Comparison of ENCODE assay signal across 28 cellular contexts in the genomic region with DNA sequence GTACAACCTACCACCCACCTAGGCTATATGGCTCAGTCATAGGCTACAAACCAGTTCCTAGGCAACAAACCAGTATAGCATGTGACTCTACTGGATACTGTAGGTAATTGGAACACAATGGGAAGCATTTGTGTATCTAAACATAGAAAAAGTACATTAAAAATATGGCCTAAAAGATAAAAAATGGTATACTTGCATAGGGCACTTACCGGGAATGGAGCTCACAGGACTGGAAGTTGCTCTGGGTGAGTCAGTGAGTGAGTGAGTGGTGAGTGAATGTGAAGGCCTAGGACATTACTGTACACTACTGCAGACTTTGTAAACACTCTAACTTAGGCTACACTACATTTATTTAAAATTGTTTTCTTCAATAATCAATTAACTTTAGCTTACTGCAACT.
A peak's percentile ranks its signal among the peaks of the same experiment; 100 is the strongest.
DNase-seq lines count a peak whose midpoint lies in the region; ATAC-seq, FAIRE-seq and TF ChIP-seq lines count a peak whose summit lies in the region.
"Had no signal": no experiment of that assay in that cellular context is flagged by ENCODE, and none has a peak within 500 bp of the region (broad histone marks: within the 10 kb centered on the region; RNA-seq: fewer than 3 reads in every experiment).

No MANE protein-coding gene starts in this region.

- H2BK12ac ChIP-seq in mesenchymal stem cell (ENCODE audit: low read length in 2 of 2): no peak overlapping the region

- H2AK5ac ChIP-seq in mesenchymal stem cell (ENCODE audit: low read length, severe bottlenecking): no peak overlapping the region

- H2AFZ ChIP-seq in mesenchymal stem cell (ENCODE audit: low read depth, low read length): no peak overlapping the region

- H3K9me3 Mint-ChIP-seq in nephron progenitor cell: no peaks in the 10 kb centered on the region
- H3K9me3 Mint-ChIP-seq: T-helper 2 cell treated with Interferon-gamma antibody and Interleukin-4, amounts not matched to agents 5 μg/mL and 100 μg/mL, for 36 hours had no signal

- no peak overlapping the region for H4K91ac ChIP-seq in mesenchymal stem cell (ENCODE audit: low read length)

- FAIRE-seq in GM12892 (lab: Jason Lieb, UNC): peak; percentile 44

- no peak for ATAC-seq in GM21423 (IDR thresholded peaks at IDR 0.05; ENCODE audit: unreplicated experiment)
- ATAC-seq: body of pancreas, esophagus mucosa, lower lobe of right lung, sciatic nerve had no signal

- no peak for TF ChIP-seq POLR2A in GM12892 (IDR thresholded peaks at IDR 0.05; ENCODE audit: low read depth, low read length)

- H3K4me1 ChIP-seq in mesenchymal stem cell (ENCODE audit: control insufficient read depth, insufficient read depth, low read depth, low read length): peaks cover 4% of the 10 kb centered on the region
- H3K4me1 ChIP-seq: body of pancreas, HAP-1, lower lobe of right lung, stomach, tibial artery had no signal

- no peak overlapping the region for H4K8ac ChIP-seq in mesenchymal stem cell (ENCODE audit: low read length)

- H2BK15ac ChIP-seq in mesenchymal stem cell (ENCODE audit: low read depth, poor library complexity, severe bottlenecking): no peak overlapping the region

- H3K79me1 ChIP-seq in mesenchymal stem cell (replicated peaks; ENCODE audit: low read length, poor library complexity, severe bottlenecking): no peaks in the 10 kb centered on the region

- TF ChIP-seq CTCF in astrocyte of the spinal cord (IDR thresholded peaks at IDR 0.05; ENCODE audit: low read depth, low read length) (no peak), nephron progenitor cell (IDR thresholded peaks at IDR 0.05) (no peak)

- H3K4ac ChIP-seq in mesenchymal stem cell (ENCODE audit: low read depth in 1 of 2, low read length in 2 of 2): no peak overlapping the region

- DNase-seq in GM12892 (ENCODE audit: insufficient read length) (no peak), MG63 (peak; percentile 62), astrocyte of the spinal cord (ENCODE audit: low read depth, low spot score) (peak; percentile 44), mesenchymal stem cell (no peak), nephron progenitor cell (no peak), NCI-H187 treated with DMSO at 0.1 percent for 48 hours (lab: John Stamatoyannopoulos, UW) (no peak)
- DNase-seq in stimulated activated CD4-positive, alpha-beta T cell treated with anti-CD3 and anti-CD28 coated beads, Interleukin-1b, Interleukin-23, amount 100 ng/mL, for 48 hours: no peak
- DNase-seq: activated CD4-positive, alpha-beta T cell treated with anti-CD3 and anti-CD28 coated beads, Interleukin-2, amount 10 ng/mL, durations not matched to agents 7 days and 5 days; activated naive CD8-positive, alpha-beta T cell treated with anti-CD3 and anti-CD28 coated beads, Interleukin-2, amount 10 ng/mL, durations not matched to agents 7 days and 5 days; body of pancreas; CD4-positive, CD25-positive, alpha-beta regulatory T cell; effector CD8-positive, alpha-beta T cell; GDM1; head of caudate nucleus; kidney glomerular epithelial cell; lower lobe of right lung; NCI-H1092; NCI-H187; NCI-H69; stimulated activated CD4-positive, alpha-beta T cell treated with anti-CD3 and anti-CD28 coated beads, Interleukin-15, amount 100 ng/mL, for 24 hours; stomach; tibial artery had no signal

- no peak overlapping the region for H3K23ac ChIP-seq in mesenchymal stem cell (ENCODE audit: low read length in 2 of 2)

- H3K27me3 Mint-ChIP-seq in nephron progenitor cell (ENCODE audit: low read depth, poor library complexity): peaks cover 5% of the 10 kb centered on the region
- H3K27me3 Mint-ChIP-seq: activated CD4-positive, alpha-beta T cell treated with anti-CD3 and anti-CD28 coated beads, Interleukin-2, amount 10 ng/mL, durations not matched to agents 7 days and 5 days; activated naive CD8-positive, alpha-beta T cell treated with anti-CD3 and anti-CD28 coated beads, Interleukin-2, amount 10 ng/mL, durations not matched to agents 7 days and 5 days; CD4-positive, CD25-positive, alpha-beta regulatory T cell; progenitor cell of endocrine pancreas had no signal

- H3K9me3 ChIP-seq in MG63: no peaks in the 10 kb centered on the region
- H3K9me3 ChIP-seq in mesenchymal stem cell (ENCODE audit: control insufficient read depth, low read length): no peaks in the 10 kb centered on the region
- H3K9me3 ChIP-seq: body of pancreas, HAP-1, lower lobe of right lung, stomach, tibial artery had no signal

- H3K36me3 Mint-ChIP-seq in nephron progenitor cell (ENCODE audit: low read depth): no peaks in the 10 kb centered on the region
- H3K36me3 Mint-ChIP-seq: CD4-positive, CD25-positive, alpha-beta regulatory T cell had no signal

- H3K9ac ChIP-seq in mesenchymal stem cell (ENCODE audit: low read length): peak overlapping the region; percentile 38

- no peak overlapping the region for H3K18ac ChIP-seq in mesenchymal stem cell (ENCODE audit: low read depth in 1 of 2, low read length in 2 of 2)

- H3K27ac Mint-ChIP-seq in nephron progenitor cell: no peak overlapping the region
- H3K27ac Mint-ChIP-seq: activated CD4-positive, alpha-beta T cell treated with anti-CD3 and anti-CD28 coated beads, Interleukin-2, amount 10 ng/mL, durations not matched to agents 7 days and 5 days; activated naive CD8-positive, alpha-beta T cell treated with anti-CD3 and anti-CD28 coated beads, Interleukin-2, amount 10 ng/mL, durations not matched to agents 7 days and 5 days; CD4-positive, CD25-positive, alpha-beta regulatory T cell; progenitor cell of endocrine pancreas; T-helper 2 cell treated with Interferon-gamma antibody and Interleukin-4, amounts not matched to agents 5 μg/mL and 100 μg/mL, for 36 hours had no signal

- no peak overlapping the region for H3K4me3 ChIP-seq in MG63
- no peak overlapping the region for H3K4me3 ChIP-seq in astrocyte of the spinal cord (ENCODE audit: low read depth, low read length)
- H3K4me3 ChIP-seq in mesenchymal stem cell (ENCODE audit: insufficient read depth in 1 of 2, low read depth in 1 of 2, low read length in 2 of 2): peak overlapping the region in 1 of 2 experiments; percentile 7
- H3K4me3 ChIP-seq: body of pancreas, HAP-1, lower lobe of right lung, stomach, tibial artery had no signal

- no peak overlapping the region for H3K27ac ChIP-seq in mesenchymal stem cell (ENCODE audit: low read length, poor library complexity, severe bottlenecking)
- H3K27ac ChIP-seq: body of pancreas, lower lobe of right lung, stomach, tibial artery had no signal

- H3K4me1 Mint-ChIP-seq in nephron progenitor cell: peaks cover 7% of the 10 kb centered on the region
- H3K4me1 Mint-ChIP-seq: activated CD4-positive, alpha-beta T cell treated with anti-CD3 and anti-CD28 coated beads, Interleukin-2, amount 10 ng/mL, durations not matched to agents 7 days and 5 days had no signal

- no peak overlapping the region for H3K14ac ChIP-seq in mesenchymal stem cell (ENCODE audit: low read length in 2 of 2)

- H2BK5ac ChIP-seq in mesenchymal stem cell (ENCODE audit: low read depth, low read length, poor library complexity, severe bottlenecking): no peak overlapping the region

- no peak overlapping the region for H3K4me3 Mint-ChIP-seq in nephron progenitor cell
- H3K4me3 Mint-ChIP-seq: activated CD4-positive, alpha-beta T cell treated with anti-CD3 and anti-CD28 coated beads, Interleukin-2, amount 10 ng/mL, durations not matched to agents 7 days and 5 days; activated naive CD8-positive, alpha-beta T cell treated with anti-CD3 and anti-CD28 coated beads, Interleukin-2, amount 10 ng/mL, durations not matched to agents 7 days and 5 days; CD4-positive, CD25-positive, alpha-beta regulatory T cell; T-helper 2 cell treated with Interferon-gamma antibody and Interleukin-4, amounts not matched to agents 5 μg/mL and 100 μg/mL, for 36 hours had no signal

- in situ Hi-C loops in astrocyte of the spinal cord (cut with HindIII; ENCODE audit: low sequenced_read_pairs): no loop called here

- 40% methylated on average over 1 of the region's 1 CpG for WGBS in mesenchymal stem cell

- no peak overlapping the region for H2BK120ac ChIP-seq in mesenchymal stem cell (ENCODE audit: low read depth, low read length)

- H3K27me3 ChIP-seq in MG63 (no peaks in the 10 kb centered on the region), mesenchymal stem cell (ENCODE audit: control insufficient read depth in 1 of 2, insufficient read depth in 1 of 2, low read length in 2 of 2) (no peaks in the 10 kb centered on the region)
- H3K27me3 ChIP-seq: body of pancreas, stomach, tibial artery had no signal

- no peak overlapping the region for H3K4me2 ChIP-seq in mesenchymal stem cell (ENCODE audit: low read length, poor library complexity, severe bottlenecking)

- H3K36me3 ChIP-seq in MG63 (no peaks in the 10 kb centered on the region), mesenchymal stem cell (ENCODE audit: control insufficient read depth in 1 of 2, insufficient read depth in 2 of 2, low read depth in 1 of 2, low read length in 2 of 2) (no peaks in the 10 kb centered on the region)
- H3K36me3 ChIP-seq: HAP-1, lower lobe of right lung, stomach, tibial artery had no signal

Comparison
In these comparisons a context has a peak if more than half of its experiments do, and no peak if none do; other contexts are left out.
1. DNase-seq: peak in MG63 (single experiment) and astrocyte of the spinal cord (single experiment); none in GM12892 (single experiment), mesenchymal stem cell (single experiment), stimulated activated CD4-positive, alpha-beta T cell treated with anti-CD3 and anti-CD28 coated beads, Interleukin-1b, Interleukin-23, amount 100 ng/mL, for 48 hours (single experiment), nephron progenitor cell (single experiment) and NCI-H187 treated with DMSO at 0.1 percent for 48 hours (single experiment).